19 cellular contexts compared by ENCODE assay signal in the genomic region with DNA sequence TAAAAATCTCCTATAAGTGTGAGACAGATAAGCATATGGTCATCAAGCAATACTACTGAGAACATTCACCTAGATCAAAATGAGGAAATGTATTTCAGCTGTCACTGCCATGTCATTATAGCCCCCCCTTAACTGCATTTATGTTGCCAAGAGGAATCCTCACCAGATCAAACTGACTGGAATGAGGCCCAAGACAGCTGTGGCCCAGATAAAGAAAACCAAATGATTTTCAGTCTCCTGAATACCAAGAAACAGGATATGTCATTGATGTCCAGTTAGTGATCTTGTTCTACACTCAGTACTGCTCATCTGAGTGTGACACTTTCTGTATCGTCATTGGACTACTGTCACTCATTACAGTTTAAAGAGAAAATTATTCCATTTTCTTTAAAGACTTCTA. TPM values are rescaled to one million over a fixed set of nuclear protein-coding genes. Genes with fewer than 3 reads are reported as not detected.
"Had no signal": no experiment of that assay in that cellular context is flagged by ENCODE, and none has a peak within 500 bp of the region (broad histone marks: within the 10 kb centered on the region; RNA-seq: fewer than 3 reads in every experiment).

No MANE protein-coding gene starts in this region.

- H3K4me1 Mint-ChIP-seq: activated naive CD8-positive, alpha-beta T cell treated with anti-CD3 and anti-CD28 coated beads, Interleukin-2, amount 50 U/mL, for 24 hours had no signal

- H3K4me3 Mint-ChIP-seq: activated naive CD4-positive, alpha-beta T cell treated with anti-CD3 and anti-CD28 coated beads for 36 hours; activated naive CD8-positive, alpha-beta T cell treated with anti-CD3 and anti-CD28 coated beads, Interleukin-2, amount 50 U/mL, for 24 hours; neural crest cell had no signal

- H3K4me1 ChIP-seq: ascending aorta, stomach, uterus had no signal

- H3K9me3 ChIP-seq: ascending aorta, esophagus muscularis mucosa, stomach, tibial artery, uterus had no signal

- H3K4me3 ChIP-seq: ascending aorta, esophagus muscularis mucosa, stomach, tibial artery, uterus had no signal

- H3K27ac Mint-ChIP-seq: activated naive CD4-positive, alpha-beta T cell treated with anti-CD3 and anti-CD28 coated beads for 36 hours; activated naive CD8-positive, alpha-beta T cell treated with anti-CD3 and anti-CD28 coated beads, Interleukin-2, amount 50 U/mL, for 24 hours; activated T-helper 2 cell treated with anti-CD3 and anti-CD28 coated beads, Interferon-gamma antibody, Interleukin-2, Interleukin-4, amounts not matched to agents 10 μg/mL and 5 μg/mL and 100 μg/mL, durations not matched to agents 14 hours and 24 hours and 36 hours had no signal

- H3K27ac ChIP-seq: ascending aorta, esophagus muscularis mucosa, stomach, tibial artery had no signal

- DNase-seq: activated CD4-positive, alpha-beta T cell treated with anti-CD3 and anti-CD28 coated beads, Interleukin-2, amount 50 U/mL, for 1 hour; activated naive CD4-positive, alpha-beta T cell treated with anti-CD3 and anti-CD28 coated beads for 36 hours; activated naive CD8-positive, alpha-beta T cell treated with anti-CD3 and anti-CD28 coated beads, Interleukin-2, amount 50 U/mL, for 24 hours; kidney; left ventricle myocardium superior; mesendoderm; stimulated activated CD4-positive, alpha-beta T cell treated with anti-CD3 and anti-CD28 coated beads, Interleukin-1b, Interleukin-23, amount 100 ng/mL, for 48 hours; stomach; tibial artery; uterus had no signal

- H3K36me3 ChIP-seq: ascending aorta, esophagus muscularis mucosa, stomach, tibial artery, uterus had no signal

- H3K27me3 Mint-ChIP-seq: activated naive CD8-positive, alpha-beta T cell treated with anti-CD3 and anti-CD28 coated beads, Interleukin-2, amount 50 U/mL, for 24 hours had no signal

- H3K27me3 ChIP-seq: ascending aorta, esophagus muscularis mucosa, stomach, tibial artery, uterus had no signal

- ATAC-seq: activated CD4-positive, CD25-positive, alpha-beta regulatory T cell treated with anti-CD3 and anti-CD28 coated beads, Interleukin-2, amount 50 U/mL, for 24 hours; activated naive CD8-positive, alpha-beta T cell treated with anti-CD3 and anti-CD28 coated beads, Interleukin-2, amount 50 U/mL, for 24 hours; left ventricle myocardium superior; sciatic nerve had no signal

- H3K9me3 Mint-ChIP-seq: activated naive CD4-positive, alpha-beta T cell treated with anti-CD3 and anti-CD28 coated beads for 36 hours; activated naive CD8-positive, alpha-beta T cell treated with anti-CD3 and anti-CD28 coated beads, Interleukin-2, amount 50 U/mL, for 24 hours; activated T-helper 2 cell treated with anti-CD3 and anti-CD28 coated beads, Interferon-gamma antibody, Interleukin-2, Interleukin-4, amounts not matched to agents 10 μg/mL and 5 μg/mL and 100 μg/mL, durations not matched to agents 14 hours and 24 hours and 36 hours; neural crest cell had no signal

RNA-seq across cellular contexts. Expression of a gene that starts 35.1 kb away (rescaled TPM):
- total RNA-seq: activated naive CD4-positive, alpha-beta T cell treated with anti-CD3 and anti-CD28 coated beads for 36 hours; activated T-helper 2 cell treated with anti-CD3 and anti-CD28 coated beads, Interferon-gamma antibody, Interleukin-2, Interleukin-4, amounts not matched to agents 10 μg/mL and 5 μg/mL and 100 μg/mL, durations not matched to agents 14 hours and 24 hours and 36 hours; left ventricle myocardium superior; neural crest cell; osteocyte; pulmonary artery endothelial cell; T-helper 2 cell treated with Interferon-gamma antibody and Interleukin-4, amounts not matched to agents 100 ng/mL and 5 ng/mL, for 36 hours; uterus had no signal
